Comparison of ENCODE assay signal across 11 cellular contexts in the genomic region with DNA sequence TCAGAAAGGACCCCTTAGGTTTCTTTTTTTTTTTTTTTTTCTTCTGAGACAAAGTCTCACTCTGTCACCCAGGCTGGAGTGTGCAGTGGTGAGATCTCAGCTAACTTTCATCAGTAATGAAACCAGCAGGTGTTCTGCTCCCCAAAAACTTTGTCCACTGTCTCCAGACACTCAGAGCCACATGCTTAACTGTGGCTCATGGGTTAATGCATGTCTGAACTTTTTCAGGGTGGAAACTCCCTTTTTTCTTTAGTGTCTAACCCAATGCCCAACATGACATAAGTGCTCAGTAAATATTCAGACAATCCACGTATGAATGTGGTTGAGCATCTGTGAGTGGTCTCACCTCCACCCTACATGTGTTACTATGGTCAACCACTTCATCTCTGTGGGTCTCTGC. TPM values are rescaled to one million over a fixed set of nuclear protein-coding genes. Genes with fewer than 3 reads are reported as not detected.
DNase-seq lines count a peak whose midpoint lies in the region; ATAC-seq and TF ChIP-seq lines count a peak whose summit lies in the region.
"Had no signal": no experiment of that assay in that cellular context is flagged by ENCODE, and none has a peak within 500 bp of the region (broad histone marks: within the 10 kb centered on the region; RNA-seq: fewer than 3 reads in every experiment).

No MANE protein-coding gene starts in this region.

- no peak overlapping the region for H3K27ac Mint-ChIP-seq in natural killer cell
- H3K27ac Mint-ChIP-seq in activated CD4-positive, alpha-beta T cell treated with anti-CD3 and anti-CD28 coated beads, Interleukin-2, amount 10 ng/mL, durations not matched to agents 24 days and 14 days: no peak overlapping the region
- no peak overlapping the region for H3K27ac Mint-ChIP-seq in Caco-2 (ENCODE audit: unreplicated experiment)

- no peaks in the 10 kb centered on the region for H3K9me3 ChIP-seq in Caco-2
- H3K9me3 ChIP-seq: left lung, prostate gland had no signal

- peaks cover 0 to 2% of the 10 kb centered on the region in 2 donors for H3K27me3 Mint-ChIP-seq in natural killer cell (ENCODE audit: low read depth in 2 of 2)
- H3K27me3 Mint-ChIP-seq in activated CD4-positive, alpha-beta T cell treated with anti-CD3 and anti-CD28 coated beads, Interleukin-2, amount 10 ng/mL, durations not matched to agents 24 days and 14 days: no peaks in the 10 kb centered on the region
- no peaks in the 10 kb centered on the region for H3K27me3 Mint-ChIP-seq in Caco-2 (ENCODE audit: insufficient read depth, unreplicated experiment)

- DNase-seq in natural killer cell (no peak), Caco-2 (no peak), SW 1271 (lab: John Stamatoyannopoulos, UW) (no peak)
- no peak for DNase-seq in activated CD4-positive, alpha-beta T cell treated with anti-CD3 and anti-CD28 coated beads, Interleukin-2, amount 10 ng/mL, durations not matched to agents 24 days and 14 days
- DNase-seq: cerebellar nuclear complex, left lung, NCI-H1436 had no signal

- 0 out of 2 replicates have a peak, but pooled peaks cover 7% of the 10 kb centered on the region for H3K4me1 ChIP-seq in Caco-2
- H3K4me1 ChIP-seq: left lung, prostate gland had no signal

- CTCF ChIA-PET in Caco-2 (lab: Charles Lee): no interaction called here

- H3K36me3 ChIP-seq in Caco-2 (ENCODE audit: control insufficient read depth, insufficient read depth, low read length): no peaks in the 10 kb centered on the region
- H3K36me3 ChIP-seq: left lung, prostate gland had no signal

- no peaks in the 10 kb centered on the region for H3K27me3 ChIP-seq in Caco-2 (replicated peaks; ENCODE audit: control insufficient read depth, insufficient read depth, low read length)
- H3K27me3 ChIP-seq: left lung had no signal

- H3K9me3 Mint-ChIP-seq in natural killer cell (no peaks in the 10 kb centered on the region), Caco-2 (ENCODE audit: unreplicated experiment) (no peaks in the 10 kb centered on the region)
- no peaks in the 10 kb centered on the region for H3K9me3 Mint-ChIP-seq in activated CD4-positive, alpha-beta T cell treated with anti-CD3 and anti-CD28 coated beads, Interleukin-2, amount 10 ng/mL, durations not matched to agents 24 days and 14 days

- H3K4me3 Mint-ChIP-seq in natural killer cell (no peak overlapping the region), Caco-2 (ENCODE audit: unreplicated experiment) (no peak overlapping the region)
- no peak overlapping the region for H3K4me3 Mint-ChIP-seq in activated CD4-positive, alpha-beta T cell treated with anti-CD3 and anti-CD28 coated beads, Interleukin-2, amount 10 ng/mL, durations not matched to agents 24 days and 14 days

- ATAC-seq in GM19023 (IDR thresholded peaks at IDR 0.05; ENCODE audit: unreplicated experiment) (peak; percentile 82), GM21717 (IDR thresholded peaks at IDR 0.05; ENCODE audit: unreplicated experiment) (peak; percentile 66), HG03139 (IDR thresholded peaks at IDR 0.05; ENCODE audit: unreplicated experiment) (peak; percentile 59), natural killer cell (peak; percentile 61 to 88 (median 77))
- ATAC-seq: left lung had no signal

- intact Hi-C loops in natural killer cell (cut with micrococcal nuclease): no loop called here
- intact Hi-C loops in activated CD4-positive, alpha-beta T cell treated with anti-CD3 and anti-CD28 coated beads, Interleukin-2, amount 10 ng/mL, durations not matched to agents 24 days and 14 days (cut with micrococcal nuclease): no loop called here
- intact Hi-C loops in Caco-2 (cut with micrococcal nuclease; ENCODE audit: unreplicated experiment): no loop called here

- H3K4me1 Mint-ChIP-seq in natural killer cell: peaks cover 10 to 14% of the 10 kb centered on the region in 2 donors
- peaks cover 22% of the 10 kb centered on the region for H3K4me1 Mint-ChIP-seq in activated CD4-positive, alpha-beta T cell treated with anti-CD3 and anti-CD28 coated beads, Interleukin-2, amount 10 ng/mL, durations not matched to agents 24 days and 14 days
- peaks cover 23% of the 10 kb centered on the region for H3K4me1 Mint-ChIP-seq in Caco-2 (ENCODE audit: low read depth, unreplicated experiment)

- BruUV-seq in Caco-2 (replicated peaks; lab: Mats Ljungman, UMichigan): no TSS peak

- no peak overlapping the region for H3K4me3 ChIP-seq in Caco-2 (ENCODE audit: low read depth, low read length)
- H3K4me3 ChIP-seq: left lung, prostate gland had no signal

- TF ChIP-seq CTCF in natural killer cell (IDR thresholded peaks at IDR 0.05) (no peak), Caco-2 (IDR thresholded peaks at IDR 0.05; ENCODE audit: insufficient read depth in 1 of 2, low read depth in 1 of 2, low read length in 1 of 2, severe bottlenecking in 1 of 2, unreplicated experiment in 1 of 2) (no peak)

- no peaks in the 10 kb centered on the region for H3K36me3 Mint-ChIP-seq in natural killer cell
- H3K36me3 Mint-ChIP-seq in activated CD4-positive, alpha-beta T cell treated with anti-CD3 and anti-CD28 coated beads, Interleukin-2, amount 10 ng/mL, durations not matched to agents 24 days and 14 days (ENCODE audit: low read depth): peaks cover 9% of the 10 kb centered on the region
- H3K36me3 Mint-ChIP-seq in Caco-2 (ENCODE audit: insufficient read depth, unreplicated experiment): no peaks in the 10 kb centered on the region

- POLR2A ChIA-PET in Caco-2 (lab: Charles Lee): no interaction called here

RNA-seq across cellular contexts. Expression of a gene that starts 45.4 kb away (rescaled TPM):
- total RNA-seq in natural killer cell (1 to 10 TPM in 2 of 3 donors, under 1 TPM in 1; 0.40 to 3.5 (median 1.3) TPM), Caco-2 (2022) (2.3 and 2.7 TPM in 2 replicates)
- total RNA-seq in activated CD4-positive, alpha-beta T cell treated with anti-CD3 and anti-CD28 coated beads, Interleukin-2, amount 10 ng/mL, durations not matched to agents 24 days and 14 days: 44.1 and 44.2 TPM in 2 replicates
